ENCODE assay signal across 30 cellular contexts in genomic region chrX:95797344-95797743, GRCh38.
"Had no signal": no experiment of that assay in that cellular context is flagged by ENCODE, and none has a peak within 500 bp of the region (broad histone marks: within the 10 kb centered on the region; RNA-seq: fewer than 3 reads in every experiment).

No MANE protein-coding gene starts in this region.

- H3K27ac Mint-ChIP-seq: dendritic cell treated with granulocyte-macrophage colony-stimulating factor and Interleukin-4, amounts not matched to agents 40 ng/mL and 50 ng/mL, for 4 days; effector memory CD8-positive, alpha-beta T cell; endodermal cell; immature natural killer cell; memory B cell; mesothelial cell of epicardium; naive B cell; naive thymus-derived CD8-positive, alpha-beta T cell had no signal

- H3K27me3 ChIP-seq: colonic mucosa, esophagus squamous epithelium, gastrocnemius medialis, heart right ventricle, left lung had no signal

- H3K36me3 Mint-ChIP-seq: immature natural killer cell; memory B cell; mesothelial cell of epicardium; naive B cell; naive thymus-derived CD8-positive, alpha-beta T cell had no signal

- H3K27ac ChIP-seq: colonic mucosa, epithelial cell of prostate, esophagus squamous epithelium, gastrocnemius medialis, heart right ventricle, left lung had no signal

- ATAC-seq: effector memory CD8-positive, alpha-beta T cell; esophagus mucosa; gastrocnemius medialis; heart right ventricle; left cardiac atrium; left lung; left ventricle myocardium superior; mucosa of descending colon; naive thymus-derived CD8-positive, alpha-beta T cell had no signal

- H3K4me1 ChIP-seq: colonic mucosa, esophagus squamous epithelium, gastrocnemius medialis, heart right ventricle, left lung had no signal

- DNase-seq: colonic mucosa; cortex of kidney; effector CD8-positive, alpha-beta T cell; effector memory CD8-positive, alpha-beta T cell; endodermal cell; erythroblast; esophagus squamous epithelium; foreskin fibroblast; foreskin melanocyte; gastrocnemius medialis; glutamatergic neuron; head of caudate nucleus; heart right ventricle; hippocampal formation; immature natural killer cell; left cardiac atrium; left lung; left ventricle myocardium superior; mammary epithelial cell; mucosa of descending colon; naive B cell; naive thymus-derived CD8-positive, alpha-beta T cell had no signal

- H3K9me3 Mint-ChIP-seq: dendritic cell treated with granulocyte-macrophage colony-stimulating factor and Interleukin-4, amounts not matched to agents 40 ng/mL and 50 ng/mL, for 4 days; effector memory CD8-positive, alpha-beta T cell had no signal

- FAIRE-seq: endometrium, keratinocyte had no signal

- H3K4me1 Mint-ChIP-seq: endodermal cell; immature natural killer cell; memory B cell; mesothelial cell of epicardium; naive B cell; naive thymus-derived CD8-positive, alpha-beta T cell had no signal

- H3K4me3 ChIP-seq: colonic mucosa, esophagus squamous epithelium, gastrocnemius medialis, heart right ventricle, left lung, lung, mucosa of descending colon had no signal

- H3K27me3 Mint-ChIP-seq: dendritic cell treated with granulocyte-macrophage colony-stimulating factor and Interleukin-4, amounts not matched to agents 40 ng/mL and 50 ng/mL, for 4 days; effector memory CD8-positive, alpha-beta T cell; memory B cell; naive B cell; naive thymus-derived CD8-positive, alpha-beta T cell had no signal

- H3K4me3 Mint-ChIP-seq: dendritic cell treated with granulocyte-macrophage colony-stimulating factor and Interleukin-4, amounts not matched to agents 40 ng/mL and 50 ng/mL, for 4 days; effector memory CD8-positive, alpha-beta T cell; endodermal cell; immature natural killer cell; memory B cell; mesothelial cell of epicardium; naive B cell; naive thymus-derived CD8-positive, alpha-beta T cell had no signal

- H3K36me3 ChIP-seq: colonic mucosa, esophagus squamous epithelium, gastrocnemius medialis, heart right ventricle, left lung had no signal

- H3K9me3 ChIP-seq: colonic mucosa, gastrocnemius medialis, heart right ventricle, left lung, mucosa of descending colon had no signal
